Comparison of ENCODE assay signal across 12 cellular contexts in the genomic region with DNA sequence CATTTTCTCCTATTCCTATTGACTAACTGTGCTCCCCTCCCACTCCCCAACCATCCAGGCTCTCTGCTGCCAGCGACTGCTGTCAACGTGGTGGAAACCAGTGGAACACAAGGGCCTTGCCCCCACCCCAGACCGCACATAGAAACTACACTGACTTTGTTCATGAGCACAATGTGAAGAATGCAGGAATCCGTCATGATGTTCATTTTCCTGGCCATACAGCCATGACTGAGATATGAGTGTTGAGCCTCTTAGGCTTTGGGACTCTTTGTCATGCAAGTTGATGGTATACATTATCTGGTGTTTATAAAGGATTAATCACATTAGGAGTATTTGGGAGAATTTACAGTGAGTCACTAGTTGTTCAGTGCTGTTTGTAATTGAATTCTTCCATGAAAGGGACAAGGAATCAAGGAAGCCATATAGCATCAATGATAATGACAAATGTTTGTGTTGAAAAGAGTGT.
DNase-seq lines count a peak whose midpoint lies in the region; ATAC-seq, FAIRE-seq and TF ChIP-seq lines count a peak whose summit lies in the region.
"Had no signal": no experiment of that assay in that cellular context is flagged by ENCODE, and none has a peak within 500 bp of the region (broad histone marks: within the 10 kb centered on the region; RNA-seq: fewer than 3 reads in every experiment).

No MANE protein-coding gene starts in this region.

- H3K9ac ChIP-seq in OCI-LY3 (ENCODE audit: low read length): no peak overlapping the region
- H3K9ac ChIP-seq in endothelial cell of umbilical vein (replicated peaks; ENCODE audit: extremely low read depth, insufficient read depth, low read length): no peak overlapping the region

- CTCF ChIA-PET in endothelial cell of umbilical vein (lab: Charles Lee): no interaction called here

- no peak for TF ChIP-seq CTCF in OCI-LY3 (IDR thresholded peaks at IDR 0.05; ENCODE audit: low read depth, low read length)
- no peak for TF ChIP-seq CTCF in endothelial cell of umbilical vein (IDR thresholded peaks at IDR 0.05; ENCODE audit: extremely low read depth in 1 of 2, insufficient read depth in 1 of 2, low read depth in 1 of 2, low read length in 2 of 2)
- TF ChIP-seq CTCF in osteoblast (IDR thresholded peaks at IDR 0.05; ENCODE audit: extremely low read depth, low read depth, low read length): no peak

- H3K27me3 ChIP-seq in OCI-LY3 (ENCODE audit: low read depth, low read length): no peaks in the 10 kb centered on the region
- no peaks in the 10 kb centered on the region for H3K27me3 ChIP-seq in endothelial cell of umbilical vein (ENCODE audit: control insufficient read depth in 2 of 2, insufficient read depth in 2 of 2, low read length in 2 of 2)
- no peaks in the 10 kb centered on the region for H3K27me3 ChIP-seq in osteoblast (ENCODE audit: insufficient read depth, low read length)
- H3K27me3 ChIP-seq: right atrium auricular region had no signal

- FAIRE-seq in endothelial cell of umbilical vein (lab: Jason Lieb, UNC): no peak

- peak overlapping the region; percentile 37 for H3K4me2 ChIP-seq in OCI-LY3 (ENCODE audit: low read length)
- H3K4me2 ChIP-seq in endothelial cell of umbilical vein (ENCODE audit: insufficient read depth, low read length): no peak overlapping the region
- H3K4me2 ChIP-seq in osteoblast (ENCODE audit: insufficient read depth, low read length): peak overlapping the region; percentile 28

- no peaks in the 10 kb centered on the region for H3K9me3 ChIP-seq in OCI-LY3 (ENCODE audit: insufficient read depth, low read length)
- H3K9me3 ChIP-seq in endothelial cell of umbilical vein (replicated peaks; ENCODE audit: control insufficient read depth, insufficient read depth, low read length): no peaks in the 10 kb centered on the region
- H3K9me3 ChIP-seq in osteoblast (ENCODE audit: low read depth, low read length): no peaks in the 10 kb centered on the region
- H3K9me3 ChIP-seq: right atrium auricular region had no signal

- BruUV-seq in endothelial cell of umbilical vein (replicated peaks; lab: Mats Ljungman, UMichigan): no TSS peak

- intact Hi-C loops in endothelial cell of umbilical vein (cut with micrococcal nuclease): loop anchor here (10.0 kb wide), 1 partner anchor 279 kb away; no protein-coding TSS in a partner anchor

- peak; percentile 42 for DNase-seq in GM03348 (ENCODE audit: low spot score)
- peak; percentile 39 for DNase-seq in endothelial cell of umbilical vein (ENCODE audit: low read depth, low spot score)
- DNase-seq in osteoblast (ENCODE audit: insufficient read length, low spot score, missing footprints): peak; percentile 39
- DNase-seq in NCI-H1436 treated with DMSO at 0.1 percent for 48 hours (lab: John Stamatoyannopoulos, UW): no peak
- DNase-seq in epidermal melanocyte (ENCODE audit: insufficient read length, low spot score): no peak
- DNase-seq: activated naive CD8-positive, alpha-beta T cell treated with anti-CD3 and anti-CD28 coated beads, Interleukin-2, amount 10 ng/mL, durations not matched to agents 7 days and 5 days; effector CD8-positive, alpha-beta T cell; substantia nigra had no signal

- H3K27ac ChIP-seq in OCI-LY3 (ENCODE audit: low read length) (peak overlapping the region; percentile 11; the same call in 1 of the 2 replicates), endothelial cell of umbilical vein (ENCODE audit: insufficient read depth, low read depth, low read length) (no peak overlapping the region), osteoblast (ENCODE audit: low read depth, low read length) (peak overlapping the region; percentile 59)
- H3K27ac ChIP-seq: right atrium auricular region had no signal

- H3K79me2 ChIP-seq in OCI-LY3 (ENCODE audit: low read length) (peaks cover 9% of the 10 kb centered on the region; the same call in 1 of the 2 replicates), endothelial cell of umbilical vein (ENCODE audit: control insufficient read depth, insufficient read depth, low read length) (no peaks in the 10 kb centered on the region), osteoblast (ENCODE audit: insufficient read depth, low read length) (no peaks in the 10 kb centered on the region)

- ATAC-seq in GM19395 (IDR thresholded peaks at IDR 0.05; ENCODE audit: unreplicated experiment): no peak
- ATAC-seq in HG02973 (IDR thresholded peaks at IDR 0.05; ENCODE audit: unreplicated experiment): no peak

- dilution Hi-C loops in endothelial cell of umbilical vein (cut with MboI; ENCODE audit: extremely low pct_ligation_motif_present, low sequenced_read_pairs): no loop called here

- H3K36me3 ChIP-seq in OCI-LY3 (replicated peaks; ENCODE audit: low read depth, low read length): peaks cover 50% of the 10 kb centered on the region
- H3K36me3 ChIP-seq in endothelial cell of umbilical vein (ENCODE audit: control insufficient read depth in 2 of 2, extremely low read depth in 1 of 2, insufficient read depth in 2 of 2, low read length in 2 of 2): no peaks in the 10 kb centered on the region
- H3K36me3 ChIP-seq in osteoblast (ENCODE audit: insufficient read depth, low read length): no peaks in the 10 kb centered on the region
- H3K36me3 ChIP-seq: right atrium auricular region had no signal

- H3K4me3 ChIP-seq in OCI-LY3 (ENCODE audit: low read length) (no peak overlapping the region), endothelial cell of umbilical vein (replicated peaks in 1 of 3; ENCODE audit: insufficient read depth in 1 of 3, low read depth in 1 of 3, low read length in 3 of 3) (no peak overlapping the region), osteoblast (ENCODE audit: insufficient read depth, low read length) (no peak overlapping the region)
- H3K4me3 ChIP-seq: right atrium auricular region had no signal

- H2AFZ ChIP-seq in OCI-LY3 (ENCODE audit: low read depth, low read length) (no peak overlapping the region), endothelial cell of umbilical vein (ENCODE audit: low read depth, low read length) (no peak overlapping the region), osteoblast (ENCODE audit: low read length) (peak overlapping the region; percentile 42)

- H3K9me1 ChIP-seq in endothelial cell of umbilical vein (replicated peaks; ENCODE audit: control insufficient read depth, extremely low read depth, insufficient read depth, low read length): no peaks in the 10 kb centered on the region

- H4K20me1 ChIP-seq in OCI-LY3 (ENCODE audit: insufficient read depth, low read length) (peaks cover 36% of the 10 kb centered on the region), endothelial cell of umbilical vein (replicated peaks; ENCODE audit: control insufficient read depth, extremely low read depth, insufficient read depth, low read length) (no peaks in the 10 kb centered on the region), osteoblast (ENCODE audit: insufficient read depth, low read length) (no peaks in the 10 kb centered on the region)

- H3K4me1 ChIP-seq in OCI-LY3 (ENCODE audit: low read length) (peaks cover 42% of the 10 kb centered on the region), endothelial cell of umbilical vein (ENCODE audit: control insufficient read depth, extremely low read depth, insufficient read depth, low read length) (peaks cover 18% of the 10 kb centered on the region), osteoblast (ENCODE audit: insufficient read depth, low read length) (peaks cover 32% of the 10 kb centered on the region)

- no peak for TF ChIP-seq POLR2A in endothelial cell of umbilical vein (IDR thresholded peaks at IDR 0.05; ENCODE audit: low read depth, low read length)

- POLR2A ChIA-PET in endothelial cell of umbilical vein (lab: Charles Lee): no interaction called here

TF ChIP-seq in endothelial cell of umbilical vein, 7 proteins besides CTCF, POLR2A, EP300 and RAD21:
- TF ChIP-seq JUN (IDR thresholded peaks at IDR 0.05; ENCODE audit: borderline replicate concordance, insufficient read depth, insufficient read length, low read depth) (peak; percentile 12), MYC (IDR thresholded peaks at IDR 0.05; ENCODE audit: low read depth, low read length) (no peak), MAX (IDR thresholded peaks at IDR 0.05; ENCODE audit: insufficient read depth, insufficient read length) (no peak), POLR2AphosphoS5 (IDR thresholded peaks at IDR 0.05; ENCODE audit: insufficient read depth, low read depth, low read length) (peak; percentile 39), FOS (IDR thresholded peaks at IDR 0.05; ENCODE audit: borderline replicate concordance, insufficient read depth, low read length) (peak; percentile 68), GATA2 (IDR thresholded peaks at IDR 0.05; ENCODE audit: insufficient read depth, insufficient read length, low read depth, low read length) (peak; percentile 39)

Comparison
In these comparisons a context has a peak if more than half of its experiments do, and no peak if none do; other contexts are left out.
1. DNase-seq: peak in GM03348 (single experiment), endothelial cell of umbilical vein (single experiment) and osteoblast (single experiment); none in NCI-H1436 treated with DMSO at 0.1 percent for 48 hours (single experiment) and epidermal melanocyte (single experiment).